Comparison of ENCODE assay signal across 1 cellular context in genomic region chr6:40159865-40160264, GRCh38.
TF ChIP-seq lines count a peak whose summit lies in the region.

No MANE protein-coding gene starts in this region.

TF ChIP-seq in GM12878, 131 proteins besides CTCF, POLR2A, EP300 and RAD21 (continued from another document):
- TF ChIP-seq BCL3 (IDR thresholded peaks at IDR 0.05; ENCODE audit: borderline replicate concordance, insufficient read depth, low read depth, low read length, poor library complexity, severe bottlenecking) (no peak), CBFB (IDR thresholded peaks at IDR 0.05; ENCODE audit: low read depth) (no peak), MTA2 (IDR thresholded peaks at IDR 0.05; ENCODE audit: low read depth) (peak; percentile 95), IKZF1 (conservative IDR thresholded peaks at IDR 0.05) (0 out of 2 replicates have a peak, but pooled peaks have one; percentile 26), RUNX3 (IDR thresholded peaks at IDR 0.05; ENCODE audit: low read length) (no peak), DPF2 (IDR thresholded peaks at IDR 0.05) (peak; percentile 28; the same call in 1 of the 2 replicates), ZBTB11 (CRISPR knock-in tag; IDR thresholded peaks at IDR 0.05) (no peak), CBX3 (IDR thresholded peaks at IDR 0.05; ENCODE audit: borderline replicate concordance, low read depth) (no peak), ZNF274 (IDR thresholded peaks at IDR 0.05; ENCODE audit: insufficient read depth, insufficient read length) (no peak), TCF7 (IDR thresholded peaks at IDR 0.05; ENCODE audit: borderline replicate concordance) (no peak)
TF ChIP-seq in GM12878: peak in this region for 6.
